Comparison of ENCODE assay signal across 8 cellular contexts in the genomic region with DNA sequence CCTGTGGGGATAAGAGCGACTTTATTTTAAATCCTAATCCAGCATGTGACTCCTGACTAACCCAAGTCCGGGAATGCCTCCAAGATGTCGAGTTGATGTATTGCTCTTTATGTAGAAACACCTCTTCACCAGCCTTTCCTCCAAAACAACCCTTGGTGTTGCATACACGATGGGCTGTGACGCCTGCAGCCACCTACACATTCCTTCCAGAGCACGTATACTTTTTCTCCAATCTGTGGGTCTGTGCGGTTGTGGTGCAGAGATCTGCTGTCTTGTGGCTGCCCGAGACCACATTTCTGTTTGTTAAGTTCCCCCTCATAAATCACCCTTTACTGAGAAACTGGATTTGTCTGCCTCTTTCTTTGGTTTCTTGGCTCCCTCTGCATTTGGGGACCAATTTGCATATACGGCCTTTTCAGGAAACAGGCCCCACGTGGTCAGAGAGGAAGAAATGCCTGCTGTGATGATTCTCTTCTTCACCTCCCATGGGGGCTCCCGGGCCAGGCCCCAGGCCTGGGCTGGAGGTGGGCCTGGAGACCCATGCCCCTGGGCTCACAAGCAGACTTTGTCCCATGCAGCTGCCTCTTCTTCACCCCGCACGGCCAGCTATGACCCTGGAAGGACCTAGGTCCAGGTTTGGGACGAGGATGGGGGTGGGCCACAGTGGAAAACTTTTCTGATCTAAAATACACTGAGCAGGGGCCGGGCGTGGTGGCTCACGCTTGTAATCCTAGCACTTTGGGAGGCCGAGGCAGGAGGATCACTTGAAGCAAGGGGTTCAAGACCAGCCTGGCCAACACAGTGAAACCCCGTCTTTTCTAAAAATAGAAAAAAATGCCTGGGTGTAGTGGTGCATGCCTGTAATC. TPM values are rescaled to one million over a fixed set of nuclear protein-coding genes. Genes with fewer than 3 reads are reported as not detected.
DNase-seq lines count a peak whose midpoint lies in the region; ATAC-seq, FAIRE-seq and TF ChIP-seq lines count a peak whose summit lies in the region.

No MANE protein-coding gene starts in this region.

- no peaks in the 10 kb centered on the region for H3K9me3 ChIP-seq in tibial artery

- H3K36me3 Mint-ChIP-seq in natural killer cell treated with Interleukin-12 subunit alpha and Interleukin-12 subunit beta and Interleukin-15 and Interleukin-18, amount 100 ng/mL, for 72 hours, result no peaks in the 10 kb centered on the region

- H3K27ac ChIP-seq in tibial artery, result peak overlapping the region; percentile 62 to 70

- ATAC-seq in HG02938 (IDR thresholded peaks at IDR 0.05; ENCODE audit: unreplicated experiment) (peak; percentile 64), SK-N-SH treated with all-trans-retinoic acid at 6 μM for 48 hours (peak; percentile 90)
- peak; percentile 82 to 86 for ATAC-seq in natural killer cell treated with Interleukin-12 subunit alpha and Interleukin-12 subunit beta and Interleukin-15 and Interleukin-18, amount 100 ng/mL, for 72 hours

- no peak overlapping the region for H3K4me3 ChIP-seq in cardiac fibroblast (replicated peaks in 1 of 2; ENCODE audit: low read depth in 2 of 2, low read length in 2 of 2)
- H3K4me3 ChIP-seq in tibial artery, result no peak overlapping the region

- DNase-seq in GM18507 (ENCODE audit: extremely low spot score, insufficient read length, low read depth) (no peak), cardiac fibroblast (ENCODE audit: low read depth in 2 of 2) (peak; percentile 92 to 98), tibial artery (peak in 1 of 2 donors; percentile 65), OCI-M2 (lab: John Stamatoyannopoulos, UW; ENCODE audit: unreplicated experiment) (no peak), COR-L47 (lab: John Stamatoyannopoulos, UW) (no peak)
- peak; percentile 74 for DNase-seq in natural killer cell treated with Interleukin-12 subunit alpha and Interleukin-12 subunit beta and Interleukin-15 and Interleukin-18, amount 100 ng/mL, for 72 hours (ENCODE audit: low spot score)

- H3K27me3 ChIP-seq in tibial artery, result no peaks in the 10 kb centered on the region

- peak overlapping the region; percentile 60 to 85 for H3K27ac Mint-ChIP-seq in natural killer cell treated with Interleukin-12 subunit alpha and Interleukin-12 subunit beta and Interleukin-15 and Interleukin-18, amount 100 ng/mL, for 72 hours

- H3K4me3 Mint-ChIP-seq in natural killer cell treated with Interleukin-12 subunit alpha and Interleukin-12 subunit beta and Interleukin-15 and Interleukin-18, amount 100 ng/mL, for 72 hours, result peak overlapping the region; percentile 79

- peak; percentile 85 for FAIRE-seq in GM18507 (lab: Jason Lieb, UNC)

- TF ChIP-seq CTCF in cardiac fibroblast (IDR thresholded peaks at IDR 0.05; ENCODE audit: low read depth, low read length) (no peak), tibial artery (IDR thresholded peaks at IDR 0.05) (peak in 1 of 2 experiments; percentile 13)

- H3K27me3 Mint-ChIP-seq in natural killer cell treated with Interleukin-12 subunit alpha and Interleukin-12 subunit beta and Interleukin-15 and Interleukin-18, amount 100 ng/mL, for 72 hours, result peaks cover 0 to 13% of the 10 kb centered on the region in 2 donors

- peaks cover 0 to 23% (median 19%) of the 10 kb centered on the region in 4 donors for H3K4me1 ChIP-seq in tibial artery

- H3K4me1 Mint-ChIP-seq in natural killer cell treated with Interleukin-12 subunit alpha and Interleukin-12 subunit beta and Interleukin-15 and Interleukin-18, amount 100 ng/mL, for 72 hours (ENCODE audit: low read depth in 2 of 2), result peaks cover 41 to 47% of the 10 kb centered on the region in 2 donors

- intact Hi-C loops in tibial artery (cut with DNase I; ENCODE audit: low total_unique reads), result no loop called here

- no peaks in the 10 kb centered on the region for H3K36me3 ChIP-seq in tibial artery

- H3K9me3 Mint-ChIP-seq in natural killer cell treated with Interleukin-12 subunit alpha and Interleukin-12 subunit beta and Interleukin-15 and Interleukin-18, amount 100 ng/mL, for 72 hours, result no peaks in the 10 kb centered on the region

TF ChIP-seq in SK-N-SH treated with all-trans-retinoic acid at 6 μM for 48 hours, 23 proteins besides CTCF, POLR2A, EP300 and RAD21:
- TF ChIP-seq ZNF8 (CRISPR knock-in tag; IDR thresholded peaks at IDR 0.05), result no peak
- peak; percentile 53 for TF ChIP-seq ISL1 (CRISPR knock-in tag; IDR thresholded peaks at IDR 0.05)
- TF ChIP-seq TOX (CRISPR knock-in tag; IDR thresholded peaks at IDR 0.05; ENCODE audit: borderline replicate concordance), result peak; percentile 68; the same call in 1 of the 2 replicates

RNA-seq across cellular contexts. Expression of gene AFAP1, which starts 21.4 kb away (rescaled TPM):
- total RNA-seq in natural killer cell treated with Interleukin-12 subunit alpha and Interleukin-12 subunit beta and Interleukin-15 and Interleukin-18, amount 100 ng/mL, for 72 hours, result 1 to 10 TPM; 7.2 to 9.1 TPM

Comparison
In these comparisons a context has a peak if more than half of its experiments do, and no peak if none do; other contexts are left out.
1. DNase-seq: peak in cardiac fibroblast (2 of 2) and natural killer cell treated with Interleukin-12 subunit alpha and Interleukin-12 subunit beta and Interleukin-15 and Interleukin-18, amount 100 ng/mL, for 72 hours (single experiment); none in GM18507 (single experiment), OCI-M2 (single experiment) and COR-L47 (single experiment).
2. Peak in every context shown above with its lines, with median percentiles within 50 percentile points of each other: ATAC-seq.